Comparison of ENCODE assay signal across 23 cellular contexts in the genomic region with DNA sequence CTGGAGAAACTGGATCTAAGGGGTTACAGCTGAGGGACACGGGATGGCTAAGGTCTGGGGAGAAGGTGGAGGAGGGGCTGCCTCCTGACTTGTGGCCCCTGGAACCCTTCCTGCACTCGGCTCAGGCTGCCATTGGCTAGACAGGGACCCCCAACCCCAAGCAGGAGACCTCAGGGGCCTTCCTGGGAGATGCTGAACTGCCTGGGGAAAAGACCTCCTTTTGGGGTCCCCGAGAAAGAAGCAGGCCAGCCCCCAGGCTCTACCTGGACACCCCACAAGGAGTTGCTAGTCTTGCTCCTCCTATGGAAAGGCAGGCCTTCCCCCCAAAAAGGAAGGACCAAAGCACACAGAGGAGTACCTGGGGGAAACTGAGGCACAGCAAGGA. TPM values are rescaled to one million over a fixed set of nuclear protein-coding genes. Genes with fewer than 3 reads are reported as not detected.
"Had no signal": no experiment of that assay in that cellular context is flagged by ENCODE, and none has a peak within 500 bp of the region (broad histone marks: within the 10 kb centered on the region; RNA-seq: fewer than 3 reads in every experiment).

No MANE protein-coding gene starts in this region.

- DNase-seq: activated B cell treated with CpG ODN at 0.5 μM for 24 hours; activated CD4-positive, alpha-beta memory T cell treated with anti-CD3 and anti-CD28 coated beads, Interleukin-2, amount 10 ng/mL, durations not matched to agents 7 days and 5 days; activated CD4-positive, alpha-beta T cell treated with anti-CD3 and anti-CD28 coated beads, Interleukin-2, amount 10 ng/mL, durations not matched to agents 7 days and 5 days; activated gamma-delta T cell; activated naive CD4-positive, alpha-beta T cell treated with anti-CD3 and anti-CD28 coated beads for 36 hours; activated T-cell treated with anti-CD3 and anti-CD28 coated beads for 4 hours; activated T-cell treated with anti-CD3 and anti-CD28 coated beads, Interleukin-2, amount 50 U/mL, for 48 hours; amygdala; KG1; NCI-H1048; NCI-H146; NCI-H187 treated with DMSO at 0.1 percent for 48 hours; NCI-H2081 treated with DMSO at 0.1 percent for 48 hours; NCI-H2171; NCI-H345; NCI-H510A; NCI-H526 treated with DMSO at 0.1 percent for 48 hours; NCI-H82; OCI-M1; SHP77 treated with DMSO at 0.1 percent for 48 hours; T-helper 17 cell; T-helper 9 cell had no signal

- ATAC-seq: activated T-helper 17 cell treated with anti-CD3 and anti-CD28 coated beads, Interleukin-2, amount 50 U/mL, for 72 hours; T-helper 17 cell had no signal

RNA-seq across cellular contexts. Expression of a gene that starts 10.1 kb away (rescaled TPM):
- total RNA-seq: activated B cell treated with CpG ODN at 0.5 μM for 24 hours; activated CD4-positive, alpha-beta T cell treated with anti-CD3 and anti-CD28 coated beads, Interleukin-2, amount 10 ng/mL, durations not matched to agents 7 days and 5 days; activated naive CD4-positive, alpha-beta T cell treated with anti-CD3 and anti-CD28 coated beads for 36 hours; T-helper 17 cell had no signal
